ENCODE assay signal across 8 cellular contexts in genomic region chr6:37222125-37222967, GRCh38. TPM values are rescaled to one million over a fixed set of nuclear protein-coding genes. Genes with fewer than 3 reads are reported as not detected.
DNase-seq lines count a peak whose midpoint lies in the region; ATAC-seq and FAIRE-seq lines count a peak whose summit lies in the region.

No MANE protein-coding gene starts in this region.

- H3K4me1 Mint-ChIP-seq in CD4-positive, alpha-beta memory T cell, result peaks cover 7 to 13% (median 9%) of the 10 kb centered on the region in 4 donors
- H3K4me1 Mint-ChIP-seq in activated CD4-positive, alpha-beta memory T cell treated with anti-CD3 and anti-CD28 coated beads, Interleukin-2, amount 10 ng/mL, durations not matched to agents 7 days and 5 days, result peaks cover 26% of the 10 kb centered on the region

- H2BK15ac ChIP-seq in mesendoderm (replicated peaks; ENCODE audit: low read depth), result no peak overlapping the region

- no peaks in the 10 kb centered on the region for H3K36me3 Mint-ChIP-seq in CD4-positive, alpha-beta memory T cell
- no peaks in the 10 kb centered on the region for H3K36me3 Mint-ChIP-seq in activated CD4-positive, alpha-beta memory T cell treated with anti-CD3 and anti-CD28 coated beads, Interleukin-2, amount 10 ng/mL, durations not matched to agents 7 days and 5 days (ENCODE audit: low read depth)

- no peak overlapping the region for H3K23ac ChIP-seq in mesendoderm (ENCODE audit: low read length)

- intact Hi-C loops in CD4-positive, alpha-beta memory T cell (cut with micrococcal nuclease), result loop anchor here (2.0 kb wide), 1 partner anchor 68 kb away; no protein-coding TSS in a partner anchor

- POLR2A ChIA-PET in CD4-positive, alpha-beta memory T cell (lab: Charles Lee; ENCODE audit: partially characterized antibody), result interaction anchor here (1.0 to 1.3 kb wide), 2 partner anchors 50 to 336 kb away, joined by 3 read pairs; partner anchors contain the start of gene C6orf89
- POLR2A ChIA-PET in activated CD4-positive, alpha-beta memory T cell treated with anti-CD3 and anti-CD28 coated beads, Interleukin-2, amount 10 ng/mL, durations not matched to agents 7 days and 5 days (lab: Charles Lee), result interaction anchor here (0.9 to 2.0 kb wide), 5 partner anchors 10 to 204 kb away, joined by 3 to 5 read pairs (median 4); partner anchors contain the start of genes TBC1D22B and TMEM217

- H2BK120ac ChIP-seq in mesendoderm (ENCODE audit: low read depth, low read length), result no peak overlapping the region

- ATAC-seq in GM19455 (IDR thresholded peaks at IDR 0.05; ENCODE audit: unreplicated experiment), result peak; percentile 90
- peak; percentile 77 for ATAC-seq in HG03565 (IDR thresholded peaks at IDR 0.05; ENCODE audit: unreplicated experiment)

- peaks cover 7% of the 10 kb centered on the region for H3K4me1 ChIP-seq in CD4-positive, alpha-beta memory T cell (ENCODE audit: insufficient read depth, low read length)
- H3K4me1 ChIP-seq in mesendoderm (ENCODE audit: control insufficient read depth, low read depth, low read length), result no peaks in the 10 kb centered on the region

- no peaks in the 10 kb centered on the region for H3K9me3 Mint-ChIP-seq in CD4-positive, alpha-beta memory T cell
- no peaks in the 10 kb centered on the region for H3K9me3 Mint-ChIP-seq in activated CD4-positive, alpha-beta memory T cell treated with anti-CD3 and anti-CD28 coated beads, Interleukin-2, amount 10 ng/mL, durations not matched to agents 7 days and 5 days

- WGBS in mesendoderm (ENCODE audit: extremely low coverage, insufficient coverage, low lambda C conversion rate), result no CpG with 5 or more reads among the region's 39 CpGs

- no peak overlapping the region for H4K5ac ChIP-seq in mesendoderm (ENCODE audit: low read length)

- peak overlapping the region; percentile 62 for H3K9ac ChIP-seq in mesendoderm (ENCODE audit: low read length)

- no peak overlapping the region for H3K4ac ChIP-seq in mesendoderm (ENCODE audit: low read depth, low read length)

- peak overlapping the region; percentile 53 for H3K4me2 ChIP-seq in mesendoderm (ENCODE audit: low read length)

- peak overlapping the region; percentile 55 to 94 for H3K4me3 ChIP-seq in CD4-positive, alpha-beta memory T cell (ENCODE audit: low read length in 2 of 2)
- H3K4me3 ChIP-seq in mesendoderm (ENCODE audit: low read length), result peak overlapping the region; percentile 25

- CTCF ChIA-PET in CD4-positive, alpha-beta memory T cell (lab: Charles Lee; ENCODE audit: partially characterized antibody), result interaction anchor here (3.6 to 33.8 kb wide), 2 partner anchors 12 to 200 kb away, joined by 20 to 1184 read pairs; no protein-coding TSS in a partner anchor
- CTCF ChIA-PET in activated CD4-positive, alpha-beta memory T cell treated with anti-CD3 and anti-CD28 coated beads, Interleukin-2, amount 10 ng/mL, durations not matched to agents 7 days and 5 days (lab: Charles Lee), result interaction anchor here (0.6 to 2.0 kb wide), 7 partner anchors 10 to 217 kb away, joined by 3 to 8 read pairs (median 4); partner anchors contain the start of gene FGD2

- H3K18ac ChIP-seq in mesendoderm (ENCODE audit: low read length), result peak overlapping the region; percentile 12

- H3K79me1 ChIP-seq in mesendoderm (ENCODE audit: low read length), result no peaks in the 10 kb centered on the region

- peak; percentile 54 to 80 (median 63) for DNase-seq in CD4-positive, alpha-beta memory T cell
- DNase-seq in NCI-H82 treated with DMSO at 0.1 percent for 48 hours (lab: John Stamatoyannopoulos, UW; ENCODE audit: unreplicated experiment), result peak; percentile 81
- peak; percentile 79 for DNase-seq in activated CD4-positive, alpha-beta memory T cell treated with anti-CD3 and anti-CD28 coated beads, Interleukin-2, amount 10 ng/mL, durations not matched to agents 7 days and 5 days
- peak; percentile 99 for DNase-seq in mesendoderm
- DNase-seq in stimulated activated CD8-positive, alpha-beta memory T cell treated with anti-CD3 and anti-CD28 coated beads, Interleukin-12 subunit alpha, Interleukin-12 subunit beta, amount 100 ng/mL, for 4 hours (ENCODE audit: low read depth), result peak; percentile 39

- no peaks in the 10 kb centered on the region for H3K27me3 ChIP-seq in CD4-positive, alpha-beta memory T cell (ENCODE audit: insufficient read depth, low read length)
- no peaks in the 10 kb centered on the region for H3K27me3 ChIP-seq in mesendoderm (ENCODE audit: insufficient read depth, low read length, poor library complexity)

- peak overlapping the region; percentile 85 to 91 (median 88) for H3K4me3 Mint-ChIP-seq in CD4-positive, alpha-beta memory T cell
- peak overlapping the region; percentile 77 for H3K4me3 Mint-ChIP-seq in activated CD4-positive, alpha-beta memory T cell treated with anti-CD3 and anti-CD28 coated beads, Interleukin-2, amount 10 ng/mL, durations not matched to agents 7 days and 5 days

- H3K27ac Mint-ChIP-seq in CD4-positive, alpha-beta memory T cell, result peak overlapping the region in 5 of 7 donors; percentile 30 to 79 (median 52)
- no peak overlapping the region for H3K27ac Mint-ChIP-seq in activated CD4-positive, alpha-beta memory T cell treated with anti-CD3 and anti-CD28 coated beads, Interleukin-2, amount 10 ng/mL, durations not matched to agents 7 days and 5 days

- H3K79me2 ChIP-seq in mesendoderm (ENCODE audit: control insufficient read depth, insufficient read depth, low read length), result no peaks in the 10 kb centered on the region

- no peak overlapping the region for H3K27ac ChIP-seq in CD4-positive, alpha-beta memory T cell (ENCODE audit: low read depth, low read length)
- H3K27ac ChIP-seq in mesendoderm (ENCODE audit: low read depth, low read length), result peak overlapping the region; percentile 17

- H2AK5ac ChIP-seq in mesendoderm (ENCODE audit: low read length), result no peak overlapping the region

- no peaks in the 10 kb centered on the region for H3K36me3 ChIP-seq in CD4-positive, alpha-beta memory T cell (ENCODE audit: insufficient read depth, low read length)
- no peaks in the 10 kb centered on the region for H3K36me3 ChIP-seq in mesendoderm (ENCODE audit: control insufficient read depth, insufficient read depth, low read length)

- H3K9me3 ChIP-seq in CD4-positive, alpha-beta memory T cell (ENCODE audit: control insufficient read depth in 1 of 2, low read length in 2 of 2), result no peaks in the 10 kb centered on the region

- no peak overlapping the region for H4K8ac ChIP-seq in mesendoderm (ENCODE audit: low read depth, low read length)

- FAIRE-seq in endometrium (lab: Jason Lieb, UNC), result peak; percentile 33

- no peak overlapping the region for H2BK5ac ChIP-seq in mesendoderm (ENCODE audit: low read length)

- H3K27me3 Mint-ChIP-seq in CD4-positive, alpha-beta memory T cell, result peaks cover 0 to 2% of the 10 kb centered on the region in 2 donors
- no peaks in the 10 kb centered on the region for H3K27me3 Mint-ChIP-seq in activated CD4-positive, alpha-beta memory T cell treated with anti-CD3 and anti-CD28 coated beads, Interleukin-2, amount 10 ng/mL, durations not matched to agents 7 days and 5 days

- H3K56ac ChIP-seq in mesendoderm (ENCODE audit: low read length), result peak overlapping the region; percentile 87

RNA-seq across cellular contexts. Expression of gene TBC1D22B, which starts 35.2 kb away (rescaled TPM):
- 10 to 100 TPM in 1 of 2 experiments, 1 to 10 TPM in 1; 9.7 to 10.3 TPM for total RNA-seq in CD4-positive, alpha-beta memory T cell
- 10 to 100 TPM in 1 of 2 donors, 1 to 10 TPM in 1; 7.2 to 11.9 TPM for polyA plus RNA-seq in CD4-positive, alpha-beta memory T cell
- total RNA-seq in activated CD4-positive, alpha-beta memory T cell treated with anti-CD3 and anti-CD28 coated beads, Interleukin-2, amount 10 ng/mL, durations not matched to agents 7 days and 5 days, result 10 to 100 TPM; 16.5 TPM
- 10.0 TPM for polyA plus RNA-seq in mesendoderm (2013, experiment 1 of 2)
- polyA plus RNA-seq in mesendoderm (2013, experiment 2 of 2), result 9.9 TPM

RNA-seq across cellular contexts. Expression of gene TMEM217, which starts 35.6 kb away (rescaled TPM):
- total RNA-seq in CD4-positive, alpha-beta memory T cell, result 1 to 10 TPM in 1 of 2 experiments, not detected in 1; 1.4 TPM
- under 1 TPM; 0.31 to 0.42 TPM for polyA plus RNA-seq in CD4-positive, alpha-beta memory T cell
- total RNA-seq in activated CD4-positive, alpha-beta memory T cell treated with anti-CD3 and anti-CD28 coated beads, Interleukin-2, amount 10 ng/mL, durations not matched to agents 7 days and 5 days, result 1 to 10 TPM; 1.6 to 2.1 TPM
- 1.2 TPM for polyA plus RNA-seq in mesendoderm (2013, experiment 1 of 2)
- polyA plus RNA-seq in mesendoderm (2013, experiment 2 of 2), result 1.0 TPM

RNA-seq across cellular contexts. Expression of gene PIM1, which starts 52.4 kb away (rescaled TPM):
- 100 to 1,000 TPM; 124 to 125 TPM for total RNA-seq in CD4-positive, alpha-beta memory T cell
- polyA plus RNA-seq in CD4-positive, alpha-beta memory T cell, result 100 to 1,000 TPM; 268 to 334 TPM
- 100 to 1,000 TPM; 497 to 505 TPM for total RNA-seq in activated CD4-positive, alpha-beta memory T cell treated with anti-CD3 and anti-CD28 coated beads, Interleukin-2, amount 10 ng/mL, durations not matched to agents 7 days and 5 days
- polyA plus RNA-seq in mesendoderm (2013, experiment 1 of 2), result 153 TPM
- polyA plus RNA-seq in mesendoderm (2013, experiment 2 of 2), result 150 TPM

Comparison
In these comparisons a context has a peak if more than half of its experiments do, and no peak if none do; other contexts are left out.
1. DNase-seq: peak in every context shown above with its lines; median percentile 99 in mesendoderm; 81 in NCI-H82 treated with DMSO at 0.1 percent for 48 hours; 79 in activated CD4-positive, alpha-beta memory T cell treated with anti-CD3 and anti-CD28 coated beads, Interleukin-2, amount 10 ng/mL, durations not matched to agents 7 days and 5 days; 63 in CD4-positive, alpha-beta memory T cell; 39 in stimulated activated CD8-positive, alpha-beta memory T cell treated with anti-CD3 and anti-CD28 coated beads, Interleukin-12 subunit alpha, Interleukin-12 subunit beta, amount 100 ng/mL, for 4 hours.